8 cellular contexts compared by ENCODE assay signal in genomic region chr3:45145681-45146614, GRCh38. TPM values are rescaled to one million over a fixed set of nuclear protein-coding genes. Genes with fewer than 3 reads are reported as not detected.
DNase-seq lines count a peak whose midpoint lies in the region; ATAC-seq and TF ChIP-seq lines count a peak whose summit lies in the region.

Gene CDCP1 (minus strand): TSS chr3:45146378. CDS start chr3:45146287, 91 bp downstream.

- H3K9me3 Mint-ChIP-seq in activated naive CD4-positive, alpha-beta T cell treated with anti-CD3 and anti-CD28 coated beads, Interleukin-2, amount 10 ng/mL, durations not matched to agents 7 days and 5 days: peaks cover 9% of the 10 kb centered on the region

- H3K4me3 Mint-ChIP-seq in activated naive CD4-positive, alpha-beta T cell treated with anti-CD3 and anti-CD28 coated beads, Interleukin-2, amount 10 ng/mL, durations not matched to agents 7 days and 5 days: peak within 1 kb of the TSS; percentile 86

- no peak; the same call in 1 of the 2 replicates for TF ChIP-seq CTCF in VCaP (conservative IDR thresholded peaks at IDR 0.05)

- peaks cover 18% of the 10 kb centered on the region for H3K36me3 Mint-ChIP-seq in activated naive CD4-positive, alpha-beta T cell treated with anti-CD3 and anti-CD28 coated beads, Interleukin-2, amount 10 ng/mL, durations not matched to agents 7 days and 5 days

- DNase-seq in activated naive CD4-positive, alpha-beta T cell treated with anti-CD3 and anti-CD28 coated beads, Interleukin-2, amount 10 ng/mL, durations not matched to agents 7 days and 5 days: peak; percentile 39
- DNase-seq in activated naive CD4-positive, alpha-beta T cell treated with anti-CD3 and anti-CD28 coated beads, Interleukin-2, amount 50 U/mL, for 16 hours: no peak
- DNase-seq in glomerular endothelial cell (ENCODE audit: extremely low read depth, low read depth, low spot score) (no peak), posterior vena cava (ENCODE audit: low spot score) (peak; percentile 84)

- ATAC-seq in HG02938 (IDR thresholded peaks at IDR 0.05; ENCODE audit: unreplicated experiment) (no peak), HG03135 (IDR thresholded peaks at IDR 0.05; ENCODE audit: unreplicated experiment) (no peak), HG03565 (IDR thresholded peaks at IDR 0.05; ENCODE audit: unreplicated experiment) (no peak)

- intact Hi-C loops in posterior vena cava (cut with DNase I): no loop called here

- H3K4me1 Mint-ChIP-seq in activated naive CD4-positive, alpha-beta T cell treated with anti-CD3 and anti-CD28 coated beads, Interleukin-2, amount 10 ng/mL, durations not matched to agents 7 days and 5 days: peaks cover 27% of the 10 kb centered on the region

- H3K27ac Mint-ChIP-seq in activated naive CD4-positive, alpha-beta T cell treated with anti-CD3 and anti-CD28 coated beads, Interleukin-2, amount 10 ng/mL, durations not matched to agents 7 days and 5 days: no peak within 1 kb of the TSS

- peaks cover 96% of the 10 kb centered on the region for H3K27me3 Mint-ChIP-seq in activated naive CD4-positive, alpha-beta T cell treated with anti-CD3 and anti-CD28 coated beads, Interleukin-2, amount 10 ng/mL, durations not matched to agents 7 days and 5 days

- CTCF ChIA-PET in activated naive CD4-positive, alpha-beta T cell treated with anti-CD3 and anti-CD28 coated beads, Interleukin-2, amount 10 ng/mL, durations not matched to agents 7 days and 5 days (lab: Charles Lee): interaction anchor here (0.8 kb wide), 1 partner anchor 65 kb away, joined by 3 read pairs; no protein-coding TSS in a partner anchor

- peak within 1 kb of the TSS; percentile 88 for H3K27ac ChIP-seq in VCaP

RNA-seq across cellular contexts. Expression of gene CDCP1, which starts in this region (rescaled TPM):
- total RNA-seq in glomerular endothelial cell (19.4 and 31.7 TPM in 2 replicates), posterior vena cava (1 to 10 TPM; 3.9 to 4.8 TPM)

Comparison
In these comparisons a context has a peak if more than half of its experiments do, and no peak if none do; other contexts are left out.
1. DNase-seq: peak in activated naive CD4-positive, alpha-beta T cell treated with anti-CD3 and anti-CD28 coated beads, Interleukin-2, amount 10 ng/mL, durations not matched to agents 7 days and 5 days (single experiment) and posterior vena cava (single experiment); none in activated naive CD4-positive, alpha-beta T cell treated with anti-CD3 and anti-CD28 coated beads, Interleukin-2, amount 50 U/mL, for 16 hours (single experiment) and glomerular endothelial cell (single experiment).